Comparison of ENCODE assay signal across 18 cellular contexts in the genomic region with DNA sequence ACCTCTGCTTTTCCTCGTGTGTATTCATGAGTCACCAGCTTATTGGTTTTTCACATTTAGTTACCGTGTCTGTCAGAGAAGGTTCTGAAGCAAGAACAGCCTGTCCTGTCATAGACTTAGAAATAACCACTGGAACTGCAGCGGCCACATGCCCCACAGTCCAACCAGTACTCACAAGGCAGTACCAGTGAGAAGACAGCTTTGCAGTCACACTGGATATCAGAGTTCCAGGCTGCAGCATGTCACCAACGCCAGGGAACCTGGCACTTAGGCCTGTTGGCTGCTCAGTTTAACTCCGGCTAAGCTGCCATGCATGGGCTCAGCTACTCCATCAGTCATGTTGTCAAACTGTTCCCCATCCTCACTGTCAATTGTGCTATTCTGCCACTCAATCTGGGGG. TPM values are rescaled to one million over a fixed set of nuclear protein-coding genes. Genes with fewer than 3 reads are reported as not detected.
DNase-seq lines count a peak whose midpoint lies in the region; ATAC-seq and TF ChIP-seq lines count a peak whose summit lies in the region.
"Had no signal": no experiment of that assay in that cellular context is flagged by ENCODE, and none has a peak within 500 bp of the region (broad histone marks: within the 10 kb centered on the region; RNA-seq: fewer than 3 reads in every experiment).

No MANE protein-coding gene starts in this region.

- H3K27ac Mint-ChIP-seq in activated naive CD8-positive, alpha-beta T cell treated with anti-CD3 and anti-CD28 coated beads for 36 hours: peak overlapping the region; percentile 15
- H3K27ac Mint-ChIP-seq in natural killer cell: peak overlapping the region in 1 of 2 donors; percentile 72
- H3K27ac Mint-ChIP-seq: activated T-helper 1 cell treated with anti-CD3 and anti-CD28 coated beads, Interleukin-12 subunit alpha, Interleukin-12 subunit beta, Interleukin-2, Interleukin-4 antibody, amounts not matched to agents 30 ng/mL and 10 ng/mL and 1 ng/mL, durations not matched to agents 14 hours and 24 hours and 36 hours had no signal

- no peaks in the 10 kb centered on the region for H3K9me3 Mint-ChIP-seq in activated naive CD8-positive, alpha-beta T cell treated with anti-CD3 and anti-CD28 coated beads for 36 hours
- no peaks in the 10 kb centered on the region for H3K9me3 Mint-ChIP-seq in natural killer cell
- H3K9me3 Mint-ChIP-seq: activated T-helper 1 cell treated with anti-CD3 and anti-CD28 coated beads, Interleukin-12 subunit alpha, Interleukin-12 subunit beta, Interleukin-2, Interleukin-4 antibody, amounts not matched to agents 30 ng/mL and 10 ng/mL and 1 ng/mL, durations not matched to agents 14 hours and 24 hours and 36 hours had no signal

- DNase-seq in DMS53 (lab: John Stamatoyannopoulos, UW) (peak; percentile 43), DMS53 treated with DMSO at 0.1 percent for 48 hours (lab: John Stamatoyannopoulos, UW; ENCODE audit: unreplicated experiment) (no peak), islet precursor cell (peak; percentile 22), natural killer cell (no peak), NOMO-1 treated with DMSO at 0.1 percent for 48 hours (lab: John Stamatoyannopoulos, UW; ENCODE audit: unreplicated experiment) (no peak)
- DNase-seq in activated naive CD8-positive, alpha-beta T cell treated with anti-CD3 and anti-CD28 coated beads for 36 hours: no peak
- DNase-seq: 8988T; activated CD4-positive, alpha-beta T cell treated with anti-CD3 and anti-CD28 coated beads for 1 hour; amygdala; KBM-7; NCI-H1436; NCI-H345; stimulated activated naive CD4-positive, alpha-beta T cell; T-helper 9 cell; upper lobe of left lung had no signal

- H3K4me3 Mint-ChIP-seq in activated naive CD8-positive, alpha-beta T cell treated with anti-CD3 and anti-CD28 coated beads for 36 hours: no peak overlapping the region
- H3K4me3 Mint-ChIP-seq in natural killer cell: no peak overlapping the region
- H3K4me3 Mint-ChIP-seq: activated T-helper 1 cell treated with anti-CD3 and anti-CD28 coated beads, Interleukin-12 subunit alpha, Interleukin-12 subunit beta, Interleukin-2, Interleukin-4 antibody, amounts not matched to agents 30 ng/mL and 10 ng/mL and 1 ng/mL, durations not matched to agents 14 hours and 24 hours and 36 hours had no signal

- intact Hi-C loops in natural killer cell (cut with micrococcal nuclease): no loop called here

- H3K4me1 Mint-ChIP-seq in activated naive CD8-positive, alpha-beta T cell treated with anti-CD3 and anti-CD28 coated beads for 36 hours: peaks cover 22% of the 10 kb centered on the region
- peaks cover 24 to 30% of the 10 kb centered on the region in 2 donors for H3K4me1 Mint-ChIP-seq in natural killer cell

- H3K27me3 Mint-ChIP-seq in activated naive CD8-positive, alpha-beta T cell treated with anti-CD3 and anti-CD28 coated beads for 36 hours: no peaks in the 10 kb centered on the region
- H3K27me3 Mint-ChIP-seq in natural killer cell (ENCODE audit: low read depth in 2 of 2): no peaks in the 10 kb centered on the region

- peak; percentile 29 for TF ChIP-seq POLR2A in GM18951 (IDR thresholded peaks at IDR 0.05; ENCODE audit: extremely low read depth, insufficient read depth, insufficient read length)

- no peak for ATAC-seq in HG02763 (IDR thresholded peaks at IDR 0.05; ENCODE audit: unreplicated experiment)
- no peak for ATAC-seq in natural killer cell

- peaks cover 47% of the 10 kb centered on the region for H3K36me3 Mint-ChIP-seq in activated naive CD8-positive, alpha-beta T cell treated with anti-CD3 and anti-CD28 coated beads for 36 hours
- H3K36me3 Mint-ChIP-seq in natural killer cell: peaks cover 15% of the 10 kb centered on the region

- in situ Hi-C loops in GM18951 (cut with MboI; ENCODE audit: low sequenced_read_pairs, unreplicated experiment): no loop called here

- no peak for TF ChIP-seq CTCF in natural killer cell (IDR thresholded peaks at IDR 0.05)

RNA-seq across cellular contexts. Expression of gene ADNP, which starts 40.1 kb away (rescaled TPM):
- 10 to 100 TPM; 73.0 to 80.7 TPM for total RNA-seq in activated naive CD8-positive, alpha-beta T cell treated with anti-CD3 and anti-CD28 coated beads for 36 hours
- total RNA-seq in natural killer cell: 10 to 100 TPM; 56.8 to 75.8 (median 66.8) TPM

Comparison
In these comparisons a context has a peak if more than half of its experiments do, and no peak if none do; other contexts are left out.
1. DNase-seq: peak in DMS53 (single experiment) and islet precursor cell (single experiment); none in DMS53 treated with DMSO at 0.1 percent for 48 hours (single experiment), activated naive CD8-positive, alpha-beta T cell treated with anti-CD3 and anti-CD28 coated beads for 36 hours (single experiment), natural killer cell (single experiment) and NOMO-1 treated with DMSO at 0.1 percent for 48 hours (single experiment).